ENCODE assay signal across 1 cellular context in genomic region chr10:93071674-93072224, GRCh38.
TF ChIP-seq lines count a peak whose summit lies in the region.

No MANE protein-coding gene starts in this region.

TF ChIP-seq in GM12878, 131 proteins besides CTCF, POLR2A, EP300 and RAD21:
- TF ChIP-seq YBX1 (IDR thresholded peaks at IDR 0.05) = no peak
- TF ChIP-seq ZNF217 (IDR thresholded peaks at IDR 0.05) = no peak
- no peak for TF ChIP-seq SMARCA5 (IDR thresholded peaks at IDR 0.05)
- TF ChIP-seq CHD1 (IDR thresholded peaks at IDR 0.05; ENCODE audit: low read depth, low read length) = no peak
- TF ChIP-seq LARP7 (IDR thresholded peaks at IDR 0.05) = no peak
- no peak for TF ChIP-seq FOS (IDR thresholded peaks at IDR 0.05; ENCODE audit: borderline replicate concordance, extremely low read depth, insufficient read length)
- no peak for TF ChIP-seq WRNIP1 (IDR thresholded peaks at IDR 0.05; ENCODE audit: borderline replicate concordance, low read depth, low read length)
